20 cellular contexts compared by ENCODE assay signal in genomic region chr17:81332118-81332834, GRCh38.
"Had no signal": no experiment of that assay in that cellular context is flagged by ENCODE, and none has a peak within 500 bp of the region (broad histone marks: within the 10 kb centered on the region; RNA-seq: fewer than 3 reads in every experiment).

No MANE protein-coding gene starts in this region.

- H3K9me3 Mint-ChIP-seq: activated naive CD4-positive, alpha-beta T cell treated with anti-CD3 and anti-CD28 coated beads, Interleukin-2, amount 50 U/mL, for 24 hours; naive thymus-derived CD4-positive, alpha-beta T cell; stimulated activated memory B cell treated with anti-CD40 and anti-IgM and Interleukin-4, amounts not matched to agents 10 μg/mL and 1 μg/mL and 100 μg/mL, for 72 hours had no signal

- H3K27ac Mint-ChIP-seq: activated naive CD4-positive, alpha-beta T cell treated with anti-CD3 and anti-CD28 coated beads, Interleukin-2, amount 50 U/mL, for 24 hours; naive thymus-derived CD4-positive, alpha-beta T cell; stimulated activated memory B cell treated with anti-CD40 and anti-IgM and Interleukin-4, amounts not matched to agents 10 μg/mL and 1 μg/mL and 100 μg/mL, for 72 hours had no signal

- H3K36me3 Mint-ChIP-seq: activated naive CD4-positive, alpha-beta T cell treated with anti-CD3 and anti-CD28 coated beads, Interleukin-2, amount 50 U/mL, for 24 hours; stimulated activated memory B cell treated with anti-CD40 and anti-IgM and Interleukin-4, amounts not matched to agents 10 μg/mL and 1 μg/mL and 100 μg/mL, for 72 hours had no signal

- H3K27me3 ChIP-seq: body of pancreas, pancreas, suprapubic skin, transverse colon, uterus had no signal

- H3K4me3 ChIP-seq: body of pancreas, left lung, pancreas, skin epidermis, stomach, suprapubic skin, transverse colon, uterus had no signal

- ATAC-seq: body of pancreas; left lung; naive thymus-derived CD4-positive, alpha-beta T cell; pancreas; stimulated activated memory B cell treated with anti-CD40 and anti-IgM and Interleukin-4, amounts not matched to agents 10 μg/mL and 1 μg/mL and 100 μg/mL, for 72 hours had no signal

- DNase-seq: activated CD4-positive, alpha-beta T cell treated with anti-CD3 and anti-CD28 coated beads for 1 hour; activated CD4-positive, alpha-beta T cell treated with anti-CD3 and anti-CD28 coated beads, Interleukin-2, amount 50 U/mL, for 1 hour; activated gamma-delta T cell treated with Interleukin-2 at 50 U/mL for 16 hours; activated T-cell treated with anti-CD3 and anti-CD28 coated beads, Interleukin-2, amount 50 U/mL, for 1 hour; anterior cingulate cortex; body of pancreas; kidney glomerular epithelial cell; naive thymus-derived CD4-positive, alpha-beta T cell; stomach; transverse colon; uterus had no signal

- FAIRE-seq: pancreas, TTC549 had no signal

- H3K4me3 Mint-ChIP-seq: activated naive CD4-positive, alpha-beta T cell treated with anti-CD3 and anti-CD28 coated beads, Interleukin-2, amount 50 U/mL, for 24 hours; naive thymus-derived CD4-positive, alpha-beta T cell; stimulated activated memory B cell treated with anti-CD40 and anti-IgM and Interleukin-4, amounts not matched to agents 10 μg/mL and 1 μg/mL and 100 μg/mL, for 72 hours had no signal

- H3K4me1 Mint-ChIP-seq: activated naive CD4-positive, alpha-beta T cell treated with anti-CD3 and anti-CD28 coated beads, Interleukin-2, amount 50 U/mL, for 24 hours; stimulated activated memory B cell treated with anti-CD40 and anti-IgM and Interleukin-4, amounts not matched to agents 10 μg/mL and 1 μg/mL and 100 μg/mL, for 72 hours had no signal

- H3K36me3 ChIP-seq: left lung, neutrophil, pancreas, stomach, suprapubic skin, transverse colon, uterus, WERI-Rb-1 had no signal

- H3K27ac ChIP-seq: body of pancreas, left lung, neutrophil, pancreas, skin epidermis, suprapubic skin, transverse colon, uterus, WERI-Rb-1 had no signal

- H3K9me3 ChIP-seq: body of pancreas, left lung, neutrophil, pancreas, stomach, suprapubic skin, transverse colon, uterus had no signal
